In the genomic region with DNA sequence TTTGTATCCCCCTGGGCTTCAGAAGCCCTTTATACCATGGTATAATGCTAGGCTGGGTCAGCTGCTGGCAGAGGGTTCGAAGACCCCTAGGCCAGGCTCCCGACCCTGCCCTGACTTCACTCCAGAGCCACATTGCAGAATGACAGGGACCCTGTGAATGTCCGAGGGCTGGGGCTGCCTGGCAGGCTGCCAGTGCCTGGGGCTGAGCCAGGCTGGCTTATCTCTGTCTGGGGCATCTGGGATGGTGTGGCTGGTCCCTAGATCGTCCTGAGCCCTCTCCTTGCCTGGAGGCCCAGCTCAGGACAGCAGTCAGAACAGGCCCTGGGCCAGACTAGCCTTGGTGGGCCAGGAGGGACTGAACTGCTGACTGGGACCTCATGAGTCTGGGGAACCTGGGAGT, we compare ENCODE assay signal across 17 cellular contexts. TPM values are rescaled to one million over a fixed set of nuclear protein-coding genes. Genes with fewer than 3 reads are reported as not detected.
DNase-seq lines count a peak whose midpoint lies in the region; ATAC-seq, FAIRE-seq and TF ChIP-seq lines count a peak whose summit lies in the region.
"Had no signal": no experiment of that assay in that cellular context is flagged by ENCODE, and none has a peak within 500 bp of the region (broad histone marks: within the 10 kb centered on the region; RNA-seq: fewer than 3 reads in every experiment).

No MANE protein-coding gene starts in this region.

- DNase-seq in right atrium auricular region (ENCODE audit: low spot score) (no peak), cardiac septum (ENCODE audit: low spot score) (no peak), keratinocyte (ENCODE audit: low read depth, low spot score) (no peak), NCI-H345 treated with DMSO at 0.1 percent for 48 hours (lab: John Stamatoyannopoulos, UW; ENCODE audit: unreplicated experiment) (no peak)
- DNase-seq: ACHN, GF-D8, KG1, NCI-H1092, NCI-H1694 treated with DMSO at 0.1 percent for 48 hours, NCI-H446 treated with DMSO at 0.1 percent for 48 hours, NCI-H82, Peyer's patch, SIG-M5 had no signal

- H3K4me1 ChIP-seq in right atrium auricular region (peaks cover 0 to 77% of the 10 kb centered on the region in 2 donors), keratinocyte (ENCODE audit: control insufficient read depth, extremely low read depth, insufficient read depth, low read length) (peaks cover 15% of the 10 kb centered on the region), gastroesophageal sphincter (peaks cover 4 to 75% (median 52%) of the 10 kb centered on the region in 3 donors)

- no CpG with 5 or more reads among the region's 4 CpGs for WGBS in gastroesophageal sphincter (ENCODE audit: low coverage in 1 of 2), 2 donors

- H3K27me3 ChIP-seq in right atrium auricular region (no peaks in the 10 kb centered on the region), keratinocyte (ENCODE audit: control insufficient read depth, extremely low read depth, insufficient read depth, low read length) (no peaks in the 10 kb centered on the region), gastroesophageal sphincter (no peaks in the 10 kb centered on the region)
- H3K27me3 ChIP-seq: Peyer's patch had no signal

- dilution Hi-C loops in keratinocyte (cut with MboI; ENCODE audit: extremely low pct_ligation_motif_present, low sequenced_read_pairs) = no loop called here

- H3K4me3 ChIP-seq in right atrium auricular region = no peak overlapping the region
- no peak overlapping the region for H3K4me3 ChIP-seq in keratinocyte (ENCODE audit: control insufficient read depth in 2 of 3, extremely low read depth in 1 of 3, insufficient read depth in 2 of 3, low read depth in 1 of 3, low read length in 3 of 3)
- H3K4me3 ChIP-seq in gastroesophageal sphincter = no peak overlapping the region
- H3K4me3 ChIP-seq: Peyer's patch had no signal

- H3K27ac ChIP-seq in right atrium auricular region (peak overlapping the region; percentile 49 to 69), VCaP (peak overlapping the region; percentile 18; the same call in 1 of the 2 replicates), keratinocyte (ENCODE audit: control insufficient read depth, insufficient read depth, low read length) (no peak overlapping the region), gastroesophageal sphincter (peak overlapping the region in 1 of 4 donors; percentile 51)
- H3K27ac ChIP-seq: Peyer's patch had no signal

- H3K9me3 ChIP-seq in right atrium auricular region (no peaks in the 10 kb centered on the region), keratinocyte (ENCODE audit: control insufficient read depth, low read depth, low read length) (no peaks in the 10 kb centered on the region), gastroesophageal sphincter (no peaks in the 10 kb centered on the region)
- H3K9me3 ChIP-seq: Peyer's patch had no signal

- ATAC-seq in GM18517 (IDR thresholded peaks at IDR 0.05; ENCODE audit: unreplicated experiment) = no peak
- no peak for ATAC-seq in gastroesophageal sphincter

- peak overlapping the region; percentile 5 for H3K4me2 ChIP-seq in keratinocyte (ENCODE audit: control insufficient read depth, extremely low read depth, insufficient read depth, low read depth, low read length)

- no peak overlapping the region for H2AFZ ChIP-seq in keratinocyte (ENCODE audit: control insufficient read depth, low read length)

- H3K36me3 ChIP-seq in right atrium auricular region (peaks cover 9% of the 10 kb centered on the region), keratinocyte (ENCODE audit: control insufficient read depth in 2 of 2, extremely low read depth in 1 of 2, insufficient read depth in 2 of 2, low read length in 2 of 2) (peaks cover 9 to 13% of the 10 kb centered on the region in 2 experiments), gastroesophageal sphincter (peaks cover 0 to 14% of the 10 kb centered on the region in 2 donors)

- no peak overlapping the region for H3K9ac ChIP-seq in keratinocyte (ENCODE audit: control insufficient read depth, extremely low read depth, insufficient read depth, low read length)

- TF ChIP-seq EP300 in gastroesophageal sphincter (IDR thresholded peaks at IDR 0.05) = no peak

- H3K79me2 ChIP-seq in keratinocyte (ENCODE audit: control insufficient read depth, insufficient read depth, low read length) = peaks cover 69% of the 10 kb centered on the region

- H3K9me1 ChIP-seq in keratinocyte (ENCODE audit: control insufficient read depth, extremely low read depth, insufficient read depth, low read length) = no peaks in the 10 kb centered on the region

- H4K20me1 ChIP-seq in keratinocyte (ENCODE audit: control insufficient read depth, extremely low read depth, insufficient read depth, low read length) = peaks cover 31% of the 10 kb centered on the region

- TF ChIP-seq CTCF in right atrium auricular region (IDR thresholded peaks at IDR 0.05) (no peak), VCaP (conservative IDR thresholded peaks at IDR 0.05) (no peak), keratinocyte (optimal IDR thresholded peaks at IDR 0.05 in 1 of 3, IDR thresholded peaks at IDR 0.05 in 1 of 3, conservative IDR thresholded peaks at IDR 0.05 in 1 of 3; ENCODE audit: extremely low read depth in 1 of 3, insufficient read depth in 2 of 3, low read length in 3 of 3) (no peak), gastroesophageal sphincter (IDR thresholded peaks at IDR 0.05) (no peak)

- no peak for FAIRE-seq in keratinocyte (lab: Jason Lieb, UNC)

- TF ChIP-seq POLR2A in gastroesophageal sphincter (IDR thresholded peaks at IDR 0.05) = no peak

- intact Hi-C loops in cardiac septum (cut with DNase I) = no loop called here

RNA-seq across cellular contexts. Expression of gene ZDHHC8, which starts 3.7 kb away (rescaled TPM):
- 10 to 100 TPM; 13.5 to 16.6 TPM for total RNA-seq in right atrium auricular region
- 43.4 TPM for total RNA-seq in cardiac septum
- polyA plus RNA-seq in keratinocyte = 16.0 to 44.5 TPM (median 25.4 TPM) in 3 replicates
- 3.4 TPM for polyA plus RNA-seq in keratinocyte (2011; ENCODE audit: low read depth)
- polyA plus RNA-seq in keratinocyte (2011; cell fraction: cytosol; rRNA removed) = 16.7 and 34.6 TPM in 2 replicates
- 170 and 225 TPM in 2 replicates for polyA plus RNA-seq in keratinocyte (2011; cell fraction: nucleus; rRNA removed)
- 17.3 and 50.3 TPM in 2 replicates for polyA plus RNA-seq in keratinocyte (2012; ENCODE audit: low replicate concordance)
- 23.9 to 130 TPM (median 28.7 TPM) in 3 replicates for polyA minus RNA-seq in keratinocyte
- 26.3 TPM for polyA minus RNA-seq in keratinocyte (2011; cell fraction: cytosol; rRNA and poly(A)+ RNA removed)
- 28.4 and 56.4 TPM in 2 replicates for polyA minus RNA-seq in keratinocyte (2011; cell fraction: nucleus; rRNA and poly(A)+ RNA removed)
- total RNA-seq in gastroesophageal sphincter = 10 to 100 TPM; 11.8 to 27.8 (median 16.4) TPM

RNA-seq across cellular contexts. Expression of gene CCDC188, which starts 15.6 kb away (rescaled TPM):
- under 1 TPM in 1 of 2 donors, not detected in 1; 0.43 TPM for total RNA-seq in right atrium auricular region
- total RNA-seq in cardiac septum = 0.67 TPM
- polyA plus RNA-seq in keratinocyte = not detected in 3 replicates
- not detected for polyA plus RNA-seq in keratinocyte (2011; ENCODE audit: low read depth)
- not detected in 2 replicates for polyA plus RNA-seq in keratinocyte (2011; cell fraction: cytosol; rRNA removed)
- polyA plus RNA-seq in keratinocyte (2011; cell fraction: nucleus; rRNA removed) = not detected in 2 replicates
- not detected in 2 replicates for polyA plus RNA-seq in keratinocyte (2012; ENCODE audit: low replicate concordance)
- not detected in 3 replicates for polyA minus RNA-seq in keratinocyte
- not detected for polyA minus RNA-seq in keratinocyte (2011; cell fraction: cytosol; rRNA and poly(A)+ RNA removed)
- polyA minus RNA-seq in keratinocyte (2011; cell fraction: nucleus; rRNA and poly(A)+ RNA removed) = not detected in 2 replicates
- total RNA-seq in gastroesophageal sphincter = not detected
- total RNA-seq: H4 had no signal

RNA-seq across cellular contexts. Expression of gene TRMT2A, which starts 18.2 kb away (rescaled TPM):
- 10 to 100 TPM; 16.0 to 17.6 TPM for total RNA-seq in right atrium auricular region
- total RNA-seq in cardiac septum = 24.0 TPM
- 18.3 to 53.7 TPM (median 20.6 TPM) in 3 replicates for polyA plus RNA-seq in keratinocyte
- 5.6 TPM for polyA plus RNA-seq in keratinocyte (2011; ENCODE audit: low read depth)
- polyA plus RNA-seq in keratinocyte (2011; cell fraction: cytosol; rRNA removed) = 9.5 and 16.8 TPM in 2 replicates
- 94.5 and 118 TPM in 2 replicates for polyA plus RNA-seq in keratinocyte (2011; cell fraction: nucleus; rRNA removed)
- polyA plus RNA-seq in keratinocyte (2012; ENCODE audit: low replicate concordance) = 25.8 and 30.1 TPM in 2 replicates
- polyA minus RNA-seq in keratinocyte = 23.0 to 59.2 TPM (median 34.2 TPM) in 3 replicates
- polyA minus RNA-seq in keratinocyte (2011; cell fraction: cytosol; rRNA and poly(A)+ RNA removed) = 46.4 TPM
- polyA minus RNA-seq in keratinocyte (2011; cell fraction: nucleus; rRNA and poly(A)+ RNA removed) = 28.0 and 35.1 TPM in 2 replicates
- 10 to 100 TPM; 24.1 to 57.0 (median 36.3) TPM for total RNA-seq in gastroesophageal sphincter

RNA-seq across cellular contexts. Expression of gene RANBP1, which starts 19.4 kb away (rescaled TPM):
- total RNA-seq in right atrium auricular region (10 to 100 TPM; 63.6 to 96.5 TPM), cardiac septum (45.9 TPM), gastroesophageal sphincter (100 to 1,000 TPM; 115 to 162 (median 158) TPM)
- polyA plus RNA-seq in keratinocyte = 141 to 278 TPM (median 193 TPM) in 3 replicates
- 44.3 TPM for polyA plus RNA-seq in keratinocyte (2011; ENCODE audit: low read depth)
- polyA plus RNA-seq in keratinocyte (2011; cell fraction: cytosol; rRNA removed) = 251 and 309 TPM in 2 replicates
- 131 and 136 TPM in 2 replicates for polyA plus RNA-seq in keratinocyte (2011; cell fraction: nucleus; rRNA removed)
- 80.4 and 206 TPM in 2 replicates for polyA plus RNA-seq in keratinocyte (2012; ENCODE audit: low replicate concordance)
- polyA minus RNA-seq in keratinocyte = 91.3 to 166 TPM (median 155 TPM) in 3 replicates
- polyA minus RNA-seq in keratinocyte (2011; cell fraction: cytosol; rRNA and poly(A)+ RNA removed) = 158 TPM
- 27.4 and 32.5 TPM in 2 replicates for polyA minus RNA-seq in keratinocyte (2011; cell fraction: nucleus; rRNA and poly(A)+ RNA removed)

RNA-seq across cellular contexts. Expression of gene DGCR8, which starts 55.2 kb away (rescaled TPM):
- total RNA-seq in right atrium auricular region = 10 to 100 TPM in 1 of 2 donors, 1 to 10 TPM in 1; 8.3 to 12.1 TPM
- 19.1 TPM for total RNA-seq in cardiac septum
- 14.3 to 24.3 TPM (median 17.2 TPM) in 3 replicates for polyA plus RNA-seq in keratinocyte
- polyA plus RNA-seq in keratinocyte (2011; ENCODE audit: low read depth) = 13.5 TPM
- 11.2 and 13.8 TPM in 2 replicates for polyA plus RNA-seq in keratinocyte (2011; cell fraction: cytosol; rRNA removed)
- polyA plus RNA-seq in keratinocyte (2011; cell fraction: nucleus; rRNA removed) = 61.4 and 73.1 TPM in 2 replicates
- 14.1 and 20.0 TPM in 2 replicates for polyA plus RNA-seq in keratinocyte (2012; ENCODE audit: low replicate concordance)
- polyA minus RNA-seq in keratinocyte = 15.3 to 41.9 TPM (median 20.6 TPM) in 3 replicates
- polyA minus RNA-seq in keratinocyte (2011; cell fraction: cytosol; rRNA and poly(A)+ RNA removed) = 11.7 TPM
- 21.3 and 26.5 TPM in 2 replicates for polyA minus RNA-seq in keratinocyte (2011; cell fraction: nucleus; rRNA and poly(A)+ RNA removed)
- 10 to 100 TPM; 16.9 to 27.6 (median 25.5) TPM for total RNA-seq in gastroesophageal sphincter
